ENCODE assay signal across 18 cellular contexts in the genomic region with DNA sequence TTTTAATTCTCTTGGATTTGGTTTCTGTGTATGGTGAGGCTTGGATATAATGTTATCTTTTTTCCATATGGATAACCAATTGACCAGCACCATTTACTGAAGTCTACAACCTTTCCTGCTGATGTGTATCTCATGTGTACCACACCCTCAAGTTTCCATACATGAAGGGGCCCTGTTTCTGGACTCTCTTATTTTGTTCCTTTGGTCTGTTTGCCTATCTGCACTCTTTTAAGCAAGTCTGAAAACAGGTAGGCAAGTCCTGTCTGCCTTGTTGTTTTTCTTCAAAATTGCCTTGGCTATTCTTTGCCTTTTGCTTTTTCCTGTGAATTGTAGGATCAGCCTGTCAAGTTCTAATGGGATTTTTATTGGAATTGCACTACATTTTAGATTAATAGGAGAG.
"Had no signal": no experiment of that assay in that cellular context is flagged by ENCODE, and none has a peak within 500 bp of the region (broad histone marks: within the 10 kb centered on the region; RNA-seq: fewer than 3 reads in every experiment).

No MANE protein-coding gene starts in this region.

- H3K4me1 ChIP-seq: tibial artery had no signal

- H3K9me3 ChIP-seq: tibial artery, vagina had no signal

- ATAC-seq: left cardiac atrium had no signal

- DNase-seq: activated CD4-positive, alpha-beta T cell treated with anti-CD3 and anti-CD28 coated beads, Interleukin-2, amount 50 U/mL, for 1 hour; activated CD8-positive, alpha-beta memory T cell treated with anti-CD3 and anti-CD28 coated beads, Interleukin-2, amount 50 U/mL, for 4 hours; activated naive CD8-positive, alpha-beta T cell treated with anti-CD3 and anti-CD28 coated beads, Interleukin-2, amount 10 ng/mL, durations not matched to agents 7 days and 5 days; amygdala; foreskin melanocyte; glutamatergic neuron; hippocampal formation; left cardiac atrium; mesenchymal stem cell; nucleus accumbens; posterior cingulate gyrus; retina; stimulated activated naive CD4-positive, alpha-beta T cell treated with Interleukin-2 at 50 U/mL for 16 hours; tibial artery had no signal

- H3K4me3 Mint-ChIP-seq: activated naive CD8-positive, alpha-beta T cell treated with anti-CD3 and anti-CD28 coated beads, Interleukin-2, amount 10 ng/mL, durations not matched to agents 7 days and 5 days; activated T-helper 1 cell treated with anti-CD3 and anti-CD28 coated beads, Interleukin-12 subunit alpha, Interleukin-12 subunit beta, Interleukin-2, Interleukin-4 antibody, amounts not matched to agents 30 ng/mL and 10 ng/mL and 1 ng/mL, durations not matched to agents 14 hours and 24 hours and 36 hours; nephron had no signal

- H3K9me3 Mint-ChIP-seq: activated naive CD8-positive, alpha-beta T cell treated with anti-CD3 and anti-CD28 coated beads, Interleukin-2, amount 10 ng/mL, durations not matched to agents 7 days and 5 days; activated T-helper 1 cell treated with anti-CD3 and anti-CD28 coated beads, Interleukin-12 subunit alpha, Interleukin-12 subunit beta, Interleukin-2, Interleukin-4 antibody, amounts not matched to agents 30 ng/mL and 10 ng/mL and 1 ng/mL, durations not matched to agents 14 hours and 24 hours and 36 hours; nephron had no signal

- H3K27me3 ChIP-seq: cardiac muscle cell, tibial artery, vagina had no signal

- H3K4me3 ChIP-seq: cardiac muscle cell, tibial artery, vagina had no signal

- H3K27ac ChIP-seq: cardiac muscle cell, tibial artery, vagina had no signal

- H3K27me3 Mint-ChIP-seq: activated naive CD8-positive, alpha-beta T cell treated with anti-CD3 and anti-CD28 coated beads, Interleukin-2, amount 10 ng/mL, durations not matched to agents 7 days and 5 days had no signal

- H3K27ac Mint-ChIP-seq: activated naive CD8-positive, alpha-beta T cell treated with anti-CD3 and anti-CD28 coated beads, Interleukin-2, amount 10 ng/mL, durations not matched to agents 7 days and 5 days; activated T-helper 1 cell treated with anti-CD3 and anti-CD28 coated beads, Interleukin-12 subunit alpha, Interleukin-12 subunit beta, Interleukin-2, Interleukin-4 antibody, amounts not matched to agents 30 ng/mL and 10 ng/mL and 1 ng/mL, durations not matched to agents 14 hours and 24 hours and 36 hours; nephron had no signal
